8 cellular contexts compared by ENCODE assay signal in genomic region chr3:105868745-105869530, GRCh38. TPM values are rescaled to one million over a fixed set of nuclear protein-coding genes. Genes with fewer than 3 reads are reported as not detected.
DNase-seq lines count a peak whose midpoint lies in the region; ATAC-seq and TF ChIP-seq lines count a peak whose summit lies in the region.

CBLB (minus strand) TSS chr3:105869012; CDS start chr3:105867577, 1,435 bp downstream.

- no peaks in the 10 kb centered on the region for H3K27me3 ChIP-seq in suprapubic skin

- WGBS in suprapubic skin = 0% methylated on average over 22 of the region's 67 CpGs

- TF ChIP-seq EP300 in suprapubic skin (IDR thresholded peaks at IDR 0.05) = no peak

- peak; percentile 98 for DNase-seq in NCI-H1092 treated with DMSO at 0.1 percent for 48 hours (lab: John Stamatoyannopoulos, UW)
- DNase-seq in SKM-1 (lab: John Stamatoyannopoulos, UW; ENCODE audit: unreplicated experiment) = peak; percentile 73
- DNase-seq in activated naive CD4-positive, alpha-beta T cell treated with anti-CD3 and anti-CD28 coated beads, Interleukin-2, amount 50 U/mL, for 72 hours (ENCODE audit: low spot score in 2 of 2) = peak; percentile 77 to 91
- DNase-seq in globus pallidus (ENCODE audit: low spot score) = peak; percentile 95
- DNase-seq in nucleus accumbens (lab: John Stamatoyannopoulos, UW) = peak; percentile 73 to 97 (median 93)
- peak; percentile 95 to 96 for DNase-seq in suprapubic skin (ENCODE audit: low spot score in 2 of 2)

- no peak for TF ChIP-seq CTCF in suprapubic skin (IDR thresholded peaks at IDR 0.05)

- H3K4me3 ChIP-seq in GM08714 (ENCODE audit: low read length) = peak within 1 kb of the TSS; percentile 84
- H3K4me3 ChIP-seq in suprapubic skin = peak within 1 kb of the TSS; percentile 72

- no peaks in the 10 kb centered on the region for H3K36me3 ChIP-seq in suprapubic skin

- peak within 1 kb of the TSS; percentile 96 for H3K27ac ChIP-seq in suprapubic skin

- H3K9me3 ChIP-seq in suprapubic skin = no peaks in the 10 kb centered on the region

- H3K27ac Mint-ChIP-seq in activated naive CD4-positive, alpha-beta T cell treated with anti-CD3 and anti-CD28 coated beads, Interleukin-2, amount 50 U/mL, for 72 hours = peak within 1 kb of the TSS; percentile 93 to 98

- peaks cover 34 to 43% of the 10 kb centered on the region in 2 donors for H3K36me3 Mint-ChIP-seq in activated naive CD4-positive, alpha-beta T cell treated with anti-CD3 and anti-CD28 coated beads, Interleukin-2, amount 50 U/mL, for 72 hours

- ATAC-seq in HG02610 (IDR thresholded peaks at IDR 0.05; ENCODE audit: unreplicated experiment) = peak; percentile 88
- peak; percentile 87 to 92 for ATAC-seq in activated naive CD4-positive, alpha-beta T cell treated with anti-CD3 and anti-CD28 coated beads, Interleukin-2, amount 50 U/mL, for 72 hours

- peaks cover 33% of the 10 kb centered on the region for H3K4me1 ChIP-seq in suprapubic skin

- TF ChIP-seq POLR2A in suprapubic skin (IDR thresholded peaks at IDR 0.05) = peak in 1 of 2 donors; percentile 89

- H3K9me3 Mint-ChIP-seq in activated naive CD4-positive, alpha-beta T cell treated with anti-CD3 and anti-CD28 coated beads, Interleukin-2, amount 50 U/mL, for 72 hours = no peaks in the 10 kb centered on the region

RNA-seq across cellular contexts. Expression of gene CBLB, which starts in this region (rescaled TPM):
- 100 to 1,000 TPM in 1 of 2 donors, 10 to 100 TPM in 1; 81.3 to 107 TPM for total RNA-seq in activated naive CD4-positive, alpha-beta T cell treated with anti-CD3 and anti-CD28 coated beads, Interleukin-2, amount 50 U/mL, for 72 hours
- 10 to 100 TPM; 16.8 to 43.8 (median 25.2) TPM for total RNA-seq in suprapubic skin

Comparison
In these comparisons a context has a peak if more than half of its experiments do, and no peak if none do; other contexts are left out.
1. Peak in every context shown above with its lines: DNase-seq, ATAC-seq, H3K4me3 ChIP-seq and H3K27ac ChIP-seq.